14 cellular contexts compared by ENCODE assay signal in genomic region chr5:76590027-76590426, GRCh38. TPM values are rescaled to one million over a fixed set of nuclear protein-coding genes. Genes with fewer than 3 reads are reported as not detected.
A peak's percentile ranks its signal among the peaks of the same experiment; 100 is the strongest.
DNase-seq lines count a peak whose midpoint lies in the region; ATAC-seq and TF ChIP-seq lines count a peak whose summit lies in the region.
"Had no signal": no experiment of that assay in that cellular context is flagged by ENCODE, and none has a peak within 500 bp of the region (broad histone marks: within the 10 kb centered on the region; RNA-seq: fewer than 3 reads in every experiment).

No MANE protein-coding gene starts in this region.

- no peak for TF ChIP-seq CTCF in endothelial cell (IDR thresholded peaks at IDR 0.05; ENCODE audit: unreplicated experiment)

- peaks cover 6% of the 10 kb centered on the region for H3K4me1 Mint-ChIP-seq in activated CD4-positive, alpha-beta T cell treated with anti-CD3 and anti-CD28 coated beads for 36 hours
- no peaks in the 10 kb centered on the region for H3K4me1 Mint-ChIP-seq in naive B cell
- H3K4me1 Mint-ChIP-seq in endothelial cell (ENCODE audit: unreplicated experiment), result no peaks in the 10 kb centered on the region

- POLR2A ChIA-PET in activated CD4-positive, alpha-beta T cell treated with anti-CD3 and anti-CD28 coated beads for 36 hours (lab: Charles Lee), result no interaction called here

- CTCF ChIA-PET in activated CD4-positive, alpha-beta T cell treated with anti-CD3 and anti-CD28 coated beads for 36 hours (lab: Charles Lee), result interaction anchor here (1.0 kb wide), 1 partner anchor 229 kb away, joined by 3 read pairs; the partner anchor contains the start of gene F2RL1

- H3K27me3 Mint-ChIP-seq in activated CD4-positive, alpha-beta T cell treated with anti-CD3 and anti-CD28 coated beads for 36 hours, result no peaks in the 10 kb centered on the region
- H3K27me3 Mint-ChIP-seq in naive B cell (no peaks in the 10 kb centered on the region), endothelial cell (ENCODE audit: unreplicated experiment) (no peaks in the 10 kb centered on the region)

- peak overlapping the region; percentile 25 for H3K27ac Mint-ChIP-seq in activated CD4-positive, alpha-beta T cell treated with anti-CD3 and anti-CD28 coated beads for 36 hours
- H3K27ac Mint-ChIP-seq in naive B cell (peak overlapping the region in 1 of 6 donors; percentile 18), endothelial cell (ENCODE audit: unreplicated experiment) (no peak overlapping the region)
- H3K27ac Mint-ChIP-seq: activated T-helper 2 cell treated with anti-CD3 and anti-CD28 coated beads, Interferon-gamma antibody, Interleukin-2, Interleukin-4, amounts not matched to agents 10 μg/mL and 5 μg/mL and 100 μg/mL, durations not matched to agents 14 hours and 24 hours and 36 hours; T-helper 1 cell treated with Interleukin-12 subunit alpha and Interleukin-12 subunit beta and Interleukin-4 antibody, amounts not matched to agents 30 μg/mL and 1 μg/mL, for 36 hours had no signal

- ATAC-seq in activated CD4-positive, alpha-beta T cell treated with anti-CD3 and anti-CD28 coated beads for 36 hours, result peak; percentile 77
- ATAC-seq in GM21529 (IDR thresholded peaks at IDR 0.05; ENCODE audit: unreplicated experiment) (peak; percentile 98), HG03139 (IDR thresholded peaks at IDR 0.05; ENCODE audit: unreplicated experiment) (peak; percentile 97), naive B cell (ENCODE audit: low read depth in 2 of 2) (peak; percentile 28 to 45)

- H3K9me3 Mint-ChIP-seq in activated CD4-positive, alpha-beta T cell treated with anti-CD3 and anti-CD28 coated beads for 36 hours (ENCODE audit: low read depth), result no peaks in the 10 kb centered on the region
- H3K9me3 Mint-ChIP-seq in naive B cell (no peaks in the 10 kb centered on the region), endothelial cell (ENCODE audit: unreplicated experiment) (no peaks in the 10 kb centered on the region)
- H3K9me3 Mint-ChIP-seq: activated T-helper 2 cell treated with anti-CD3 and anti-CD28 coated beads, Interferon-gamma antibody, Interleukin-2, Interleukin-4, amounts not matched to agents 10 μg/mL and 5 μg/mL and 100 μg/mL, durations not matched to agents 14 hours and 24 hours and 36 hours; T-helper 1 cell treated with Interleukin-12 subunit alpha and Interleukin-12 subunit beta and Interleukin-4 antibody, amounts not matched to agents 30 μg/mL and 1 μg/mL, for 36 hours had no signal

- H3K36me3 Mint-ChIP-seq in activated CD4-positive, alpha-beta T cell treated with anti-CD3 and anti-CD28 coated beads for 36 hours (ENCODE audit: low read depth), result peaks cover 26% of the 10 kb centered on the region
- peaks cover 12 to 20% of the 10 kb centered on the region in 2 donors for H3K36me3 Mint-ChIP-seq in naive B cell
- peaks cover 12% of the 10 kb centered on the region for H3K36me3 Mint-ChIP-seq in endothelial cell (ENCODE audit: low read depth, unreplicated experiment)

- intact Hi-C loops in activated CD4-positive, alpha-beta T cell treated with anti-CD3 and anti-CD28 coated beads for 36 hours (cut with DNase I, micrococcal nuclease), result no loop called here

- DNase-seq in activated CD4-positive, alpha-beta T cell treated with anti-CD3 and anti-CD28 coated beads for 36 hours, result no peak
- DNase-seq in activated CD4-positive, alpha-beta T cell treated with anti-CD3 and anti-CD28 coated beads, Interleukin-2, amount 50 U/mL, for 48 hours, result no peak
- no peak for DNase-seq in naive B cell
- no peak for DNase-seq in endothelial cell (ENCODE audit: low spot score)
- no peak for DNase-seq in NCI-H187 (lab: John Stamatoyannopoulos, UW)
- DNase-seq in NCI-H2196 (lab: John Stamatoyannopoulos, UW; ENCODE audit: unreplicated experiment), result no peak
- DNase-seq: NCI-H345; stimulated activated CD4-positive, alpha-beta T cell treated with anti-CD3 and anti-CD28 coated beads, Interleukin-2, amount 100 ng/mL, for 24 hours; tibial artery had no signal

- H3K4me3 Mint-ChIP-seq in activated CD4-positive, alpha-beta T cell treated with anti-CD3 and anti-CD28 coated beads for 36 hours, result no peak overlapping the region
- H3K4me3 Mint-ChIP-seq in naive B cell, result no peak overlapping the region
- H3K4me3 Mint-ChIP-seq in endothelial cell (ENCODE audit: unreplicated experiment), result no peak overlapping the region
- H3K4me3 Mint-ChIP-seq: T-helper 1 cell treated with Interleukin-12 subunit alpha and Interleukin-12 subunit beta and Interleukin-4 antibody, amounts not matched to agents 30 μg/mL and 1 μg/mL, for 36 hours had no signal

RNA-seq across cellular contexts. Expression of gene F2RL2, which starts 33.2 kb away (rescaled TPM):
- not detected for total RNA-seq in activated CD4-positive, alpha-beta T cell treated with anti-CD3 and anti-CD28 coated beads for 36 hours
- under 1 TPM in 4 of 6 donors, not detected in 2; 0.08 to 0.25 (median 0.17) TPM for polyA plus RNA-seq in naive B cell (ENCODE audit: low read depth in 6 of 6)
- 311 TPM for total RNA-seq in endothelial cell (ENCODE audit: unreplicated experiment)
- polyA plus RNA-seq: neural cell had no signal

Comparison
In these comparisons a context has a peak if more than half of its experiments do, and no peak if none do; other contexts are left out.
1. ATAC-seq: peak in every context shown above with its lines; median percentile 98 in GM21529; 97 in HG03139; 77 in activated CD4-positive, alpha-beta T cell treated with anti-CD3 and anti-CD28 coated beads for 36 hours; 36 in naive B cell.
2. RNA of gene F2RL2, which starts 33.2 kb away (total RNA-seq): 311 TPM in endothelial cell (single experiment); not detected in activated CD4-positive, alpha-beta T cell treated with anti-CD3 and anti-CD28 coated beads for 36 hours; every median in the first group is over 100 times any median in the second.